ENCODE assay signal across 21 cellular contexts in genomic region chrX:10051866-10052265, GRCh38.
DNase-seq lines count a peak whose midpoint lies in the region; ATAC-seq and TF ChIP-seq lines count a peak whose summit lies in the region.
"Had no signal": no experiment of that assay in that cellular context is flagged by ENCODE, and none has a peak within 500 bp of the region (broad histone marks: within the 10 kb centered on the region; RNA-seq: fewer than 3 reads in every experiment).

No MANE protein-coding gene starts in this region.

- H3K9me3 ChIP-seq in RWPE2 (ENCODE audit: severe bottlenecking) (no peaks in the 10 kb centered on the region), hepatocyte (ENCODE audit: low read depth) (no peaks in the 10 kb centered on the region)
- H3K9me3 ChIP-seq: testis had no signal

- H3K27me3 ChIP-seq in RWPE2 (ENCODE audit: insufficient read depth, poor library complexity, severe bottlenecking) (no peaks in the 10 kb centered on the region), hepatocyte (no peaks in the 10 kb centered on the region)
- H3K27me3 ChIP-seq: testis had no signal

- H3K9me2 ChIP-seq in hepatocyte (replicated peaks; ENCODE audit: insufficient read depth) = no peaks in the 10 kb centered on the region

- H3K27ac Mint-ChIP-seq in activated T-helper 17 cell treated with anti-CD3 and anti-CD28 coated beads, Interleukin-2, amount 50 U/mL, for 72 hours = no peak overlapping the region
- H3K27ac Mint-ChIP-seq: activated T-helper 1 cell treated with anti-CD3 and anti-CD28 coated beads, Interleukin-12 subunit alpha, Interleukin-12 subunit beta, Interleukin-2, Interleukin-4 antibody, amounts not matched to agents 30 ng/mL and 10 ng/mL and 1 ng/mL, durations not matched to agents 14 hours and 24 hours and 36 hours; progenitor cell of endocrine pancreas; T-helper 2 cell treated with Interferon-gamma antibody and Interleukin-4, amounts not matched to agents 5 μg/mL and 100 μg/mL, for 36 hours had no signal

- H3K4me3 ChIP-seq in RWPE2 (ENCODE audit: severe bottlenecking) (no peak overlapping the region), hepatocyte (no peak overlapping the region)
- H3K4me3 ChIP-seq: skin epidermis, testis had no signal

- no peak overlapping the region for H2AFZ ChIP-seq in hepatocyte

- TF ChIP-seq CTCF in RWPE2 (IDR thresholded peaks at IDR 0.05; ENCODE audit: poor library complexity, severe bottlenecking) (no peak), hepatocyte (IDR thresholded peaks at IDR 0.05; ENCODE audit: poor library complexity) (no peak)

- H3K79me2 ChIP-seq in hepatocyte = no peaks in the 10 kb centered on the region

- H3K36me3 Mint-ChIP-seq in activated T-helper 17 cell treated with anti-CD3 and anti-CD28 coated beads, Interleukin-2, amount 50 U/mL, for 72 hours (ENCODE audit: low read depth) = no peaks in the 10 kb centered on the region

- no peaks in the 10 kb centered on the region for H4K20me1 ChIP-seq in hepatocyte (ENCODE audit: insufficient read depth, poor library complexity, severe bottlenecking)

- H3K4me1 ChIP-seq in RWPE2 (ENCODE audit: insufficient read depth, poor library complexity, severe bottlenecking) = peaks cover 6% of the 10 kb centered on the region
- no peaks in the 10 kb centered on the region for H3K4me1 ChIP-seq in hepatocyte (ENCODE audit: insufficient read depth)

- H3K27me3 Mint-ChIP-seq in activated T-helper 17 cell treated with anti-CD3 and anti-CD28 coated beads, Interleukin-2, amount 50 U/mL, for 72 hours = no peaks in the 10 kb centered on the region
- H3K27me3 Mint-ChIP-seq: progenitor cell of endocrine pancreas had no signal

- peak overlapping the region; percentile 35 for H3K27ac ChIP-seq in RWPE2 (ENCODE audit: poor library complexity, severe bottlenecking)
- peak overlapping the region; percentile 81 for H3K27ac ChIP-seq in caudate nucleus (ENCODE audit: low read depth, low read length)
- H3K27ac ChIP-seq in hepatocyte = peak overlapping the region; percentile 29
- peak overlapping the region; percentile 80 for H3K27ac ChIP-seq in substantia nigra (ENCODE audit: low read depth, low read length, poor library complexity, severe bottlenecking)
- H3K27ac ChIP-seq: testis had no signal

- 86% methylated on average over 2 of the region's 2 CpGs for WGBS in hepatocyte (ENCODE audit: low lambda C conversion rate, missing lambda C conversion rate)

- H3K4me2 ChIP-seq in hepatocyte = no peak overlapping the region

- DNase-seq in RWPE2 (ENCODE audit: low spot score) = no peak
- no peak for DNase-seq in caudate nucleus (lab: John Stamatoyannopoulos, UW)
- DNase-seq in hepatocyte (ENCODE audit: low spot score) = no peak
- DNase-seq in substantia nigra (lab: John Stamatoyannopoulos, UW) = no peak
- DNase-seq in T1000 (lab: John Stamatoyannopoulos, UW) = no peak
- DNase-seq: activated CD4-positive, alpha-beta T cell treated with anti-CD3 and anti-CD28 coated beads, Interleukin-2, amount 50 U/mL, for 4 hours; activated naive CD4-positive, alpha-beta T cell treated with anti-CD3 and anti-CD28 coated beads, Interleukin-2, amount 50 U/mL, for 16 hours; effector CD4-positive, alpha-beta T cell; HCEC 1CT; NCI-H1105 treated with DMSO at 0.1 percent for 48 hours; NCI-H2029 treated with DMSO at 0.1 percent for 48 hours; NCI-H226; NCI-H82; testis had no signal

- H3K9me3 Mint-ChIP-seq in activated T-helper 17 cell treated with anti-CD3 and anti-CD28 coated beads, Interleukin-2, amount 50 U/mL, for 72 hours = no peaks in the 10 kb centered on the region
- H3K9me3 Mint-ChIP-seq: activated T-helper 1 cell treated with anti-CD3 and anti-CD28 coated beads, Interleukin-12 subunit alpha, Interleukin-12 subunit beta, Interleukin-2, Interleukin-4 antibody, amounts not matched to agents 30 ng/mL and 10 ng/mL and 1 ng/mL, durations not matched to agents 14 hours and 24 hours and 36 hours had no signal

- peaks cover 5% of the 10 kb centered on the region for H3K4me1 Mint-ChIP-seq in activated T-helper 17 cell treated with anti-CD3 and anti-CD28 coated beads, Interleukin-2, amount 50 U/mL, for 72 hours

- no peaks in the 10 kb centered on the region for H3K36me3 ChIP-seq in RWPE2 (ENCODE audit: low read depth)
- no peaks in the 10 kb centered on the region for H3K36me3 ChIP-seq in hepatocyte (replicated peaks; ENCODE audit: insufficient read depth, low read depth)

- no peak overlapping the region for H3K4me3 Mint-ChIP-seq in activated T-helper 17 cell treated with anti-CD3 and anti-CD28 coated beads, Interleukin-2, amount 50 U/mL, for 72 hours
- H3K4me3 Mint-ChIP-seq: activated T-helper 1 cell treated with anti-CD3 and anti-CD28 coated beads, Interleukin-12 subunit alpha, Interleukin-12 subunit beta, Interleukin-2, Interleukin-4 antibody, amounts not matched to agents 30 ng/mL and 10 ng/mL and 1 ng/mL, durations not matched to agents 14 hours and 24 hours and 36 hours; T-helper 2 cell treated with Interferon-gamma antibody and Interleukin-4, amounts not matched to agents 5 μg/mL and 100 μg/mL, for 36 hours; WTC11 had no signal

- ATAC-seq in RWPE2 (ENCODE audit: low read depth) (no peak), HG03521 (IDR thresholded peaks at IDR 0.05; ENCODE audit: unreplicated experiment) (no peak)
- ATAC-seq in activated T-helper 17 cell treated with anti-CD3 and anti-CD28 coated beads, Interleukin-2, amount 50 U/mL, for 72 hours (replicated peaks) = no peak
- ATAC-seq: WTC11 had no signal

Comparison
In these comparisons a context has a peak if more than half of its experiments do, and no peak if none do; other contexts are left out.
1. H3K27ac ChIP-seq: peak in every context shown above with its lines; median percentile 81 in caudate nucleus; 80 in substantia nigra; 35 in RWPE2; 29 in hepatocyte.